ENCODE assay signal across 17 cellular contexts in genomic region chr6:107103082-107103481, GRCh38.
"Had no signal": no experiment of that assay in that cellular context is flagged by ENCODE, and none has a peak within 500 bp of the region (broad histone marks: within the 10 kb centered on the region; RNA-seq: fewer than 3 reads in every experiment).

No MANE protein-coding gene starts in this region.

- H3K4me1 Mint-ChIP-seq: central memory CD8-positive, alpha-beta T cell had no signal

- H3K27ac ChIP-seq: coronary artery, esophagus squamous epithelium, spleen, testis had no signal

- H3K4me1 ChIP-seq: esophagus squamous epithelium, testis had no signal

- H3K27me3 Mint-ChIP-seq: activated B cell treated with CpG ODN at 0.5 μM for 24 hours; activated CD8-positive, alpha-beta T cell treated with anti-CD3 and anti-CD28 coated beads for 36 hours; activated naive CD8-positive, alpha-beta T cell; central memory CD8-positive, alpha-beta T cell; stimulated activated naive CD8-positive, alpha-beta T cell treated with anti-CD3 and anti-CD28 coated beads, Interleukin-15, Interleukin-2, amounts not matched to agents 100 ng/mL and 50 ng/mL, for 24 hours; T-helper 17 cell had no signal

- H3K27ac Mint-ChIP-seq: activated B cell treated with CpG ODN at 0.5 μM for 24 hours; activated CD8-positive, alpha-beta T cell treated with anti-CD3 and anti-CD28 coated beads for 36 hours; activated naive CD8-positive, alpha-beta T cell; stimulated activated naive CD8-positive, alpha-beta T cell treated with anti-CD3 and anti-CD28 coated beads, Interleukin-15, Interleukin-2, amounts not matched to agents 100 ng/mL and 50 ng/mL, for 24 hours; T-helper 17 cell had no signal

- H3K4me3 ChIP-seq: coronary artery, esophagus squamous epithelium, spleen, testis had no signal

- ATAC-seq: activated CD8-positive, alpha-beta T cell treated with anti-CD3 and anti-CD28 coated beads for 36 hours; activated T-cell treated with anti-CD3 and anti-CD28 coated beads, Interleukin-2, amount 50 U/mL, for 4 hours; sciatic nerve; T-helper 17 cell had no signal

- H3K4me3 Mint-ChIP-seq: activated B cell treated with CpG ODN at 0.5 μM for 24 hours; activated CD8-positive, alpha-beta T cell treated with anti-CD3 and anti-CD28 coated beads for 36 hours; activated naive CD8-positive, alpha-beta T cell; activated T-cell treated with anti-CD3 and anti-CD28 coated beads, Interleukin-2, amount 50 U/mL, for 4 hours; central memory CD8-positive, alpha-beta T cell; stimulated activated naive CD8-positive, alpha-beta T cell treated with anti-CD3 and anti-CD28 coated beads, Interleukin-15, Interleukin-2, amounts not matched to agents 100 ng/mL and 50 ng/mL, for 24 hours; T-helper 17 cell had no signal

- DNase-seq: activated B cell treated with CpG ODN at 0.5 μM for 24 hours; activated CD4-positive, alpha-beta T cell treated with anti-CD3 and anti-CD28 coated beads for 48 hours; activated CD8-positive, alpha-beta T cell treated with anti-CD3 and anti-CD28 coated beads for 36 hours; activated effector memory CD4-positive, alpha-beta T cell treated with anti-CD3 and anti-CD28 coated beads, Interleukin-2, amount 50 U/mL, for 16 hours; activated T-cell treated with anti-CD3 and anti-CD28 coated beads, Interleukin-2, amount 50 U/mL, for 4 hours; amniotic stem cell; effector CD4-positive, alpha-beta T cell; esophagus squamous epithelium; hypothalamus; spleen; T-helper 17 cell; testis had no signal

- H3K9me3 Mint-ChIP-seq: activated B cell treated with CpG ODN at 0.5 μM for 24 hours; activated CD8-positive, alpha-beta T cell treated with anti-CD3 and anti-CD28 coated beads for 36 hours; activated T-cell treated with anti-CD3 and anti-CD28 coated beads, Interleukin-2, amount 50 U/mL, for 4 hours; central memory CD8-positive, alpha-beta T cell; stimulated activated naive CD8-positive, alpha-beta T cell treated with anti-CD3 and anti-CD28 coated beads, Interleukin-15, Interleukin-2, amounts not matched to agents 100 ng/mL and 50 ng/mL, for 24 hours had no signal

- H3K27me3 ChIP-seq: esophagus squamous epithelium, spleen, testis had no signal
